14 cellular contexts compared by ENCODE assay signal in genomic region chr5:1038417-1039209, GRCh38. TPM values are rescaled to one million over a fixed set of nuclear protein-coding genes. Genes with fewer than 3 reads are reported as not detected.
"Had no signal": no experiment of that assay in that cellular context is flagged by ENCODE, and none has a peak within 500 bp of the region (broad histone marks: within the 10 kb centered on the region; RNA-seq: fewer than 3 reads in every experiment).

No MANE protein-coding gene starts in this region.

- H3K9me3 ChIP-seq: adrenal gland, tibial nerve had no signal

- ATAC-seq: activated CD8-positive, alpha-beta memory T cell treated with anti-CD3 and anti-CD28 coated beads, Interleukin-2, amount 10 ng/mL, durations not matched to agents 7 days and 5 days; stimulated activated naive B cell treated with anti-CD40 and anti-IgM and Interleukin-4, amounts not matched to agents 10 μg/mL and 1 μg/mL and 100 μg/mL, for 72 hours; T-cell had no signal

- FAIRE-seq: endometrium, keratinocyte had no signal

- H3K27me3 ChIP-seq: adrenal gland, tibial nerve had no signal

- H3K27me3 Mint-ChIP-seq: activated CD8-positive, alpha-beta memory T cell treated with anti-CD3 and anti-CD28 coated beads, Interleukin-2, amount 10 ng/mL, durations not matched to agents 7 days and 5 days had no signal

- H3K36me3 Mint-ChIP-seq: activated naive CD4-positive, alpha-beta T cell treated with anti-CD3 and anti-CD28 coated beads, Interleukin-2, amount 10 ng/mL, durations not matched to agents 7 days and 5 days; T-cell had no signal

- H3K36me3 ChIP-seq: adrenal gland, tibial nerve had no signal

- H3K4me3 Mint-ChIP-seq: activated CD8-positive, alpha-beta memory T cell treated with anti-CD3 and anti-CD28 coated beads, Interleukin-2, amount 10 ng/mL, durations not matched to agents 7 days and 5 days; activated naive CD4-positive, alpha-beta T cell treated with anti-CD3 and anti-CD28 coated beads, Interleukin-2, amount 10 ng/mL, durations not matched to agents 7 days and 5 days; mesothelial cell of epicardium; stimulated activated naive B cell treated with anti-CD40 and anti-IgM and Interleukin-4, amounts not matched to agents 10 μg/mL and 1 μg/mL and 100 μg/mL, for 72 hours; T-cell had no signal

- H3K4me3 ChIP-seq: adrenal gland, tibial nerve had no signal

- DNase-seq: activated CD4-positive, alpha-beta T cell treated with anti-CD3 and anti-CD28 coated beads for 1 hour; activated CD4-positive, alpha-beta T cell treated with anti-CD3 and anti-CD28 coated beads, Interleukin-2, amount 50 U/mL, for 4 hours; activated CD8-positive, alpha-beta memory T cell treated with anti-CD3 and anti-CD28 coated beads, Interleukin-2, amount 10 ng/mL, durations not matched to agents 7 days and 5 days; activated naive CD4-positive, alpha-beta T cell treated with anti-CD3 and anti-CD28 coated beads, Interleukin-2, amount 10 ng/mL, durations not matched to agents 7 days and 5 days; activated T-cell treated with anti-CD3 and anti-CD28 coated beads, Interleukin-2, amount 50 U/mL, for 1 hour; stimulated activated naive B cell treated with anti-CD40 and anti-IgM and Interleukin-4, amounts not matched to agents 10 μg/mL and 1 μg/mL and 100 μg/mL, for 72 hours; T-cell; T1000 had no signal

- H3K27ac ChIP-seq: adrenal gland, tibial nerve had no signal

- H3K4me1 ChIP-seq: adrenal gland, tibial nerve had no signal

- H3K4me1 Mint-ChIP-seq: activated CD8-positive, alpha-beta memory T cell treated with anti-CD3 and anti-CD28 coated beads, Interleukin-2, amount 10 ng/mL, durations not matched to agents 7 days and 5 days; activated naive CD4-positive, alpha-beta T cell treated with anti-CD3 and anti-CD28 coated beads, Interleukin-2, amount 10 ng/mL, durations not matched to agents 7 days and 5 days; mesothelial cell of epicardium; T-cell had no signal

- H3K27ac Mint-ChIP-seq: activated CD8-positive, alpha-beta memory T cell treated with anti-CD3 and anti-CD28 coated beads, Interleukin-2, amount 10 ng/mL, durations not matched to agents 7 days and 5 days; activated naive CD4-positive, alpha-beta T cell treated with anti-CD3 and anti-CD28 coated beads, Interleukin-2, amount 10 ng/mL, durations not matched to agents 7 days and 5 days; mesothelial cell of epicardium; stimulated activated naive B cell treated with anti-CD40 and anti-IgM and Interleukin-4, amounts not matched to agents 10 μg/mL and 1 μg/mL and 100 μg/mL, for 72 hours; T-cell had no signal

RNA-seq across cellular contexts. Expression of gene NKD2, which starts 30.0 kb away (rescaled TPM):
- total RNA-seq: osteocyte had no signal
- polyA plus RNA-seq: keratinocyte had no signal
